ENCODE assay signal across 14 cellular contexts in the genomic region with DNA sequence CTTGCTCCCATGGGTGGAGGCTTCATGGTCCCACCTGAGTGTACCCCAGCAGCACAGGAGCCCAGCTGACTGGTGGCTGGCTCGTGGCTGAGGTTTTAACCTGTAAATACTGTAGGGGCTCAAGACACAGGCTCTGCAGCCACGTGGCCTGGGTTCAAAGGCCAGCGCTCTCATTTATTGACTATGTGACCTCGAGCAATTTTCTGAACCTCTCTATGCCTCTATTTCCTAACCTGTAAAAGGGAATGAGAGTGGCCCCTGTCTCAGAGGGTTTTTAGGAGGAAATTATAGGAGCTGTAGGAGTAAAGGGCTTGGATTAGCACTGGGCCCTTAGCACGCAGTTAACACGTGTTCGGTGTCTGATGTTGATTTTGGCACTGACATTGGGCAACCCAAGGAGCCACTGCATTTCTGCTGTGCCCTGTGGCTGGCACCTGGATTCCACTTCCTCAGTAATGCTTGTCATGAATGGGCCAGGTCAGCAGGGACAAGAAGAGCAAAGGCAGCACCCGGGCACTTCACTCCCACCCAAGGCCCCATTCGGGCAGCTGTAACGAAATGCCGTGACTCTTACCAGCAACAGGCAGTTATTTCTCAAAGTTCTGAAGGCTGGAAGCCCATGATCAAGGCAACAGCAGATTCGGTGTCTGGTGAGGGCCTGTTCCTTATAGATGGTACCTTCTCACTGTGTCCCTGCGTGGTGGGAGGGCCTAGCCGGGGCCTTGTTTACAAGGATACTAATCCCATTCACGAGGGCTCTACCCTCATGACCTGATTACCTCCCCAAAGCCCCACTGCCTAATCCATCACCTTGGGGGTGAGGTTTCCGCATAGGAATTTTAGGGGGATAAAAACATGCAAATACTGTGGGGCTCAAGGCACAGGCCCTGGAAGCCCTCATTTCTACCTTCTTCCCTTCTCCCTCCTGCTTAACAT. TPM values are rescaled to one million over a fixed set of nuclear protein-coding genes. Genes with fewer than 3 reads are reported as not detected.
A peak's percentile ranks its signal among the peaks of the same experiment; 100 is the strongest.
DNase-seq lines count a peak whose midpoint lies in the region; ATAC-seq and TF ChIP-seq lines count a peak whose summit lies in the region.
"Had no signal": no experiment of that assay in that cellular context is flagged by ENCODE, and none has a peak within 500 bp of the region (broad histone marks: within the 10 kb centered on the region; RNA-seq: fewer than 3 reads in every experiment).

No MANE protein-coding gene starts in this region.

- POLR2A ChIA-PET in A673 (lab: Charles Lee; ENCODE audit: low non-redundant PET): no interaction called here

- H3K9me3 ChIP-seq in right lobe of liver (no peaks in the 10 kb centered on the region), suprapubic skin (no peaks in the 10 kb centered on the region), A673 (ENCODE audit: low read depth, low read length, poor library complexity, severe bottlenecking) (no peaks in the 10 kb centered on the region)

- TF ChIP-seq EP300 in suprapubic skin (IDR thresholded peaks at IDR 0.05): no peak

- DNase-seq in NCI-H1092 (lab: John Stamatoyannopoulos, UW) (peak; percentile 58), caudate nucleus (lab: John Stamatoyannopoulos, UW) (no peak), right lobe of liver (peak; percentile 63 to 89 (median 83)), suprapubic skin (ENCODE audit: low spot score in 2 of 2) (no peak), A673 (ENCODE audit: low spot score) (no peak), T-helper 9 cell (no peak), NCI-H2171 treated with DMSO at 0.1 percent for 48 hours (lab: John Stamatoyannopoulos, UW) (no peak)
- no peak for DNase-seq in activated CD8-positive, alpha-beta memory T cell treated with anti-CD3 and anti-CD28 coated beads for 24 hours
- DNase-seq: activated CD4-positive, alpha-beta memory T cell treated with anti-CD3 and anti-CD28 coated beads for 36 hours; amniotic stem cell; CD8-positive, alpha-beta T cell; NCI-H345; stimulated activated naive CD8-positive, alpha-beta T cell treated with anti-CD3 and anti-CD28 coated beads, Interleukin-15, amount 100 ng/mL, for 72 hours had no signal

- H3K36me3 ChIP-seq in right lobe of liver (no peaks in the 10 kb centered on the region), suprapubic skin (no peaks in the 10 kb centered on the region), A673 (ENCODE audit: insufficient read depth, low read length, poor library complexity, severe bottlenecking) (no peaks in the 10 kb centered on the region)

- H3K27me3 ChIP-seq in right lobe of liver (no peaks in the 10 kb centered on the region), suprapubic skin (no peaks in the 10 kb centered on the region), A673 (replicated peaks; ENCODE audit: insufficient read depth, low read depth, low read length, poor library complexity) (no peaks in the 10 kb centered on the region)

- H3K4me1 ChIP-seq in right lobe of liver (peaks cover 0 to 79% (median 37%) of the 10 kb centered on the region in 4 donors), suprapubic skin (peaks cover 77% of the 10 kb centered on the region), A673 (ENCODE audit: insufficient read depth, low read length, poor library complexity, severe bottlenecking) (no peaks in the 10 kb centered on the region)

- intact Hi-C loops in right lobe of liver (cut with DNase I): no loop called here
- intact Hi-C loops in A673 (cut with micrococcal nuclease; ENCODE audit: unreplicated experiment): no loop called here

- peak; percentile 36 to 60 (median 50) for ATAC-seq in right lobe of liver
- ATAC-seq: CD8-positive, alpha-beta T cell; SK-N-SH treated with all-trans-retinoic acid at 6 μM for 48 hours; stimulated activated naive CD8-positive, alpha-beta T cell treated with anti-CD3 and anti-CD28 coated beads, Interleukin-15, amount 100 ng/mL, for 72 hours had no signal

- CTCF ChIA-PET in A673 (lab: Charles Lee): no interaction called here

- TF ChIP-seq POLR2A in right lobe of liver (IDR thresholded peaks at IDR 0.05) (no peak), suprapubic skin (IDR thresholded peaks at IDR 0.05) (no peak)

- no peak overlapping the region for H3K4me3 ChIP-seq in right lobe of liver
- no peak overlapping the region for H3K4me3 ChIP-seq in suprapubic skin
- H3K4me3 ChIP-seq in A673 (ENCODE audit: low read depth, low read length, poor library complexity, severe bottlenecking): no peak overlapping the region

- WGBS in right lobe of liver (ENCODE audit: insufficient coverage, low coverage, low lambda C conversion rate, missing lambda C conversion rate): 27% methylated on average over 6 of the region's 16 CpGs
- WGBS in suprapubic skin: 83% methylated on average over 15 of the region's 16 CpGs

- BruUV-seq in A673 (replicated peaks; lab: Mats Ljungman, UMichigan): no TSS peak

- H3K27ac ChIP-seq in caudate nucleus (ENCODE audit: low read depth, low read length): peak overlapping the region; percentile 74
- H3K27ac ChIP-seq in right lobe of liver: peak overlapping the region; percentile 20 to 87 (median 28)
- peak overlapping the region; percentile 55 for H3K27ac ChIP-seq in suprapubic skin
- H3K27ac ChIP-seq in A673 (ENCODE audit: low read depth, low read length, poor library complexity, severe bottlenecking): no peak overlapping the region

- TF ChIP-seq CTCF in right lobe of liver (IDR thresholded peaks at IDR 0.05) (no peak), suprapubic skin (IDR thresholded peaks at IDR 0.05) (no peak), A673 (conservative IDR thresholded peaks at IDR 0.05; ENCODE audit: low read depth, low read length) (no peak)

RNA-seq across cellular contexts. Expression of gene ARHGEF10L, which starts 25.2 kb away (rescaled TPM):
- total RNA-seq in right lobe of liver (100 to 1,000 TPM in 2 of 6 experiments, 10 to 100 TPM in 4; 59.7 to 124 (median 87.4) TPM), suprapubic skin (100 to 1,000 TPM in 1 of 4 donors, 10 to 100 TPM in 3; 65.0 to 136 (median 94.1) TPM), A673 (2021) (3.3 and 5.1 TPM in 2 replicates)
- total RNA-seq: activated CD4-positive, alpha-beta memory T cell treated with anti-CD3 and anti-CD28 coated beads for 36 hours; CD8-positive, alpha-beta T cell had no signal

Comparison
In these comparisons a context has a peak if more than half of its experiments do, and no peak if none do; other contexts are left out.
1. DNase-seq: peak in NCI-H1092 (single experiment) and right lobe of liver (3 of 3); none in caudate nucleus (0 of 61), suprapubic skin (0 of 2), A673 (single experiment), T-helper 9 cell (single experiment), NCI-H2171 treated with DMSO at 0.1 percent for 48 hours (single experiment) and activated CD8-positive, alpha-beta memory T cell treated with anti-CD3 and anti-CD28 coated beads for 24 hours (single experiment).